In the genomic region with DNA sequence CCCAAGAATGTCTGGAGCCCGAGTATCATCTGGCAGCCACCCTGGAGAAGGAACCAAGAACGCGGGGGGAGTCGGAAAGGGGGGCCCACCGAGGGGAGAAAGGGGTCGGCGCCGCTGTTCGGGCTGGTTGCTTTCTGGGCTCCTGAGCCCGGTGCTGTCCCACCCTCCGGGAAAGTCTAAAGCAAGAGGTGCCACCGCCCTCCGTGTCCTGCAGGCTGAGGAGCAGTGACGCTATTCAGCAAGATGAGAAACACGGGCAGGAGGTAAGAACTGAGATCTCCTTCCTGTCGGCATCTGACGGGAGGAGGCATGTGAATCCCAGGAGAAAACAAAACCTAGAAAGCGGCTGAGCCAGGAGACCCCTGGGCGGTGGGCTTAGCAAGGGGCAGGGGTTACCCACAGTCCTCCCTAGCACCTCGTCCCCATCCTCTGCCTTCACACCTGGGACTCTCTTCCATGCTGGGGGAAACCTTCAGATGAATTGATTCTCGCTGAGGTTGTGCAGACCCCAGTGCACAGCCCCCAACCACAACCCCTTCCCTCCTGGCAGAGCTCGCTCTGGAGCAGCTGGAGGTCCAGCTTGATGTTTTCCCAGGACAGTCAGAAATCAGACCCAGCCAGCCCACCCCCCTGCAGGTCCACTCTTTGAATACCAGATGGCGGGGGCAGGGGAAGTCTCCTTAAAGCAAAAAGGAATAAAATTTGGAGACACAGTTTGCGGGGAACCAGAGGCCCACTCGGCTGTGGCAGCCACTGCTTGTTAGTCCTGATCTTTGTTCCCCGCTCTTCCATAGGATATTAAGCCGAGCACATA, we compare ENCODE assay signal across 1 cellular context.
TF ChIP-seq lines count a peak whose summit lies in the region.

No MANE protein-coding gene starts in this region.

TF ChIP-seq in GM23338, 12 proteins besides CTCF, POLR2A, EP300 and RAD21 (continued from another document):
- TF ChIP-seq STAT1 (IDR thresholded peaks at IDR 0.05; ENCODE audit: unreplicated experiment) (no peak), EZH2 (IDR thresholded peaks at IDR 0.05; ENCODE audit: low read depth, unreplicated experiment) (no peak)
TF ChIP-seq in GM23338: peak in this region for 0.
